Comparison of ENCODE assay signal across 7 cellular contexts in the genomic region with DNA sequence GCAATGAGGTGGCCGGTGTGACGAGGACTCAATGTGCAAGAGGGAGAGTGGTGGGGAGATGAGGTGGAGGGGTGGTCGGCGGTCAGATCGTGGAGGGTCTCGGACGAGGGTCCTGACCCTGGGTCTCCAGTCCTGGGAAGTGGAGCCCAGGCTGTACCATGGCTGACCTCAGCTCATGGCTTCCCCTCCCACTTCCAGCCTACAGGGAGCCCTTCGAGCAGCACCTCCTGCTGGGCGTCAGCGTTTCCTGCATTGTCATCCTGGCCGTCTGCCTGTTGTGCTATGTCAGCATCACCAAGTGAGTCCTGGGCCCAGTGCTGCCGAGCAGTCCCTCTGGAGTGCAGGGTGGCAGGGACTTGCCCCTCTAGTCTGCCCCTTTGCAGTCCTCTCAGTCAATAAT. TPM values are rescaled to one million over a fixed set of nuclear protein-coding genes. Genes with fewer than 3 reads are reported as not detected.
DNase-seq lines count a peak whose midpoint lies in the region; ATAC-seq, FAIRE-seq and TF ChIP-seq lines count a peak whose summit lies in the region.

No MANE protein-coding gene starts in this region.

- no peak overlapping the region for H2BK15ac ChIP-seq in mesendoderm (replicated peaks; ENCODE audit: low read depth)

- FAIRE-seq in GM18507 (lab: Jason Lieb, UNC) (peak; percentile 31), bronchial epithelial cell (lab: Jason Lieb, UNC) (no peak)

- H3K27me3 ChIP-seq in RWPE2 (ENCODE audit: insufficient read depth, poor library complexity, severe bottlenecking) (no peaks in the 10 kb centered on the region), bronchial epithelial cell (ENCODE audit: control insufficient read depth, insufficient read depth, low read length) (no peaks in the 10 kb centered on the region), mesendoderm (ENCODE audit: insufficient read depth, low read length, poor library complexity) (no peaks in the 10 kb centered on the region)

- H3K56ac ChIP-seq in mesendoderm (ENCODE audit: low read length), result no peak overlapping the region

- H3K4ac ChIP-seq in mesendoderm (ENCODE audit: low read depth, low read length), result no peak overlapping the region

- no peak overlapping the region for H3K4me2 ChIP-seq in mesendoderm (ENCODE audit: low read length)

- ATAC-seq in RWPE2 (ENCODE audit: low read depth) (peak; percentile 31; the same call in 2 of the 3 replicates), GM19324 (IDR thresholded peaks at IDR 0.05; ENCODE audit: low FRiP score, unreplicated experiment) (no peak), GM19397 (IDR thresholded peaks at IDR 0.05; ENCODE audit: unreplicated experiment) (no peak)

- H4K8ac ChIP-seq in mesendoderm (ENCODE audit: low read depth, low read length), result no peak overlapping the region

- H4K5ac ChIP-seq in mesendoderm (ENCODE audit: low read length), result no peak overlapping the region

- H2BK120ac ChIP-seq in mesendoderm (ENCODE audit: low read depth, low read length), result no peak overlapping the region

- H3K36me3 ChIP-seq in RWPE2 (ENCODE audit: low read depth) (peaks cover 92% of the 10 kb centered on the region), bronchial epithelial cell (ENCODE audit: control insufficient read depth, insufficient read depth, low read length) (peaks cover 41% of the 10 kb centered on the region), mesendoderm (ENCODE audit: control insufficient read depth, insufficient read depth, low read length) (peaks cover 4% of the 10 kb centered on the region)

- H3K18ac ChIP-seq in mesendoderm (ENCODE audit: low read length), result no peak overlapping the region

- H3K4me3 ChIP-seq in RWPE2 (ENCODE audit: severe bottlenecking), result no peak overlapping the region
- H3K4me3 ChIP-seq in bronchial epithelial cell (ENCODE audit: low read depth, low read length), result no peak overlapping the region
- no peak overlapping the region for H3K4me3 ChIP-seq in mesendoderm (ENCODE audit: low read length)

- no peaks in the 10 kb centered on the region for H3K9me3 ChIP-seq in RWPE2 (ENCODE audit: severe bottlenecking)

- H3K4me1 ChIP-seq in RWPE2 (ENCODE audit: insufficient read depth, poor library complexity, severe bottlenecking) (no peaks in the 10 kb centered on the region), mesendoderm (ENCODE audit: control insufficient read depth, low read depth, low read length) (no peaks in the 10 kb centered on the region)

- H2BK5ac ChIP-seq in mesendoderm (ENCODE audit: low read length), result no peak overlapping the region

- H2AK5ac ChIP-seq in mesendoderm (ENCODE audit: low read length), result no peak overlapping the region

- H3K79me1 ChIP-seq in mesendoderm (ENCODE audit: low read length), result no peaks in the 10 kb centered on the region

- TF ChIP-seq CTCF in RWPE2 (IDR thresholded peaks at IDR 0.05; ENCODE audit: poor library complexity, severe bottlenecking) (peak; percentile 12), bronchial epithelial cell (IDR thresholded peaks at IDR 0.05; ENCODE audit: insufficient read depth, low read length, severe bottlenecking) (peak; percentile 47)

- H3K79me2 ChIP-seq in mesendoderm (ENCODE audit: control insufficient read depth, insufficient read depth, low read length), result no peaks in the 10 kb centered on the region

- no peak overlapping the region for H3K23ac ChIP-seq in mesendoderm (ENCODE audit: low read length)

- WGBS in mesendoderm (ENCODE audit: extremely low coverage, insufficient coverage, low lambda C conversion rate), result no CpG with 5 or more reads among the region's 12 CpGs

- H3K27ac ChIP-seq in RWPE2 (ENCODE audit: poor library complexity, severe bottlenecking) (no peak overlapping the region), mesendoderm (ENCODE audit: low read depth, low read length) (no peak overlapping the region)

- DNase-seq in GM18507 (ENCODE audit: extremely low spot score, insufficient read length, low read depth) (no peak), RWPE2 (ENCODE audit: low spot score) (no peak), bronchial epithelial cell (ENCODE audit: low read depth) (peak; percentile 22), mesendoderm (peak; percentile 84), occipital lobe (lab: John Stamatoyannopoulos, UW) (no peak)

- no peak overlapping the region for H3K9ac ChIP-seq in mesendoderm (ENCODE audit: low read length)

RNA-seq across cellular contexts. Expression of gene IL4R, which starts 41.8 kb away (rescaled TPM):
- total RNA-seq in bronchial epithelial cell (25.8 and 32.9 TPM in 2 replicates), occipital lobe (1.1 TPM)
- polyA plus RNA-seq in mesendoderm (2013, experiment 1 of 2), result 20.4 TPM
- 19.9 TPM for polyA plus RNA-seq in mesendoderm (2013, experiment 2 of 2)

RNA-seq across cellular contexts. Expression of gene IL21R, which starts 46.4 kb away (rescaled TPM):
- total RNA-seq in bronchial epithelial cell (not detected in 2 replicates), occipital lobe (not detected)
- 0.52 TPM for polyA plus RNA-seq in mesendoderm (2013, experiment 1 of 2)
- polyA plus RNA-seq in mesendoderm (2013, experiment 2 of 2), result 0.63 TPM

Comparison
In these comparisons a context has a peak if more than half of its experiments do, and no peak if none do; other contexts are left out.
1. DNase-seq: peak in bronchial epithelial cell (single experiment) and mesendoderm (single experiment); none in GM18507 (single experiment), RWPE2 (single experiment) and occipital lobe (single experiment).
2. RNA of gene IL4R, which starts 41.8 kb away (total RNA-seq): 25.8 to 32.9 TPM in bronchial epithelial cell; 1.1 TPM in occipital lobe (single experiment); every median in the first group is over 10 times any median in the second.